In the genomic region with DNA sequence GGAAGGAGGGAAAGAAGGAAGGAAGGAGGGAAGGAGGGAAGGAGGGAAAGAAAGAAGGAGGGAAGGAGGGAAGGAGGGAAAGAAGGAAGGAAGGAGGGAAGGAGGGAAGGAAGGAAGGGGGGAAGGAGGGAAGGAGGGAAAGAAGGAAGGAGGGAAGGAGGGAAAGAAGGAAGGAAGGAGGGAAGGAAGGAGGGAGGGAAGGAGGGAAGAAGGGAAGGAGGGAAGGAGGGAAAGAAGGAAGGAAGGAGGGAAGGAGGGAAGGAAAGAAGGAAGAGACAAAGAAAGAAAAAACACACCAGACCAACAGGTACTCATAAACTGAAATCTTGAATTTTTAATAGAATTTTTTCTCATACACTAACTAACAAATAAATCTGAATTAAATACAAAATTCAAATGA, we compare ENCODE assay signal across 11 cellular contexts. TPM values are rescaled to one million over a fixed set of nuclear protein-coding genes. Genes with fewer than 3 reads are reported as not detected.
"Had no signal": no experiment of that assay in that cellular context is flagged by ENCODE, and none has a peak within 500 bp of the region (broad histone marks: within the 10 kb centered on the region; RNA-seq: fewer than 3 reads in every experiment).

No MANE protein-coding gene starts in this region.

RNA-seq across cellular contexts. Expression of a gene that starts 11.4 kb away (rescaled TPM):
- total RNA-seq: LHCN-M2; MCF 10A; NCI-H460; OCI-LY7; PC-9; Right ventricle myocardium inferior; RPMI7951; SJCRH30; SK-MEL-5; T-cell; T-helper 1 cell treated with Interleukin-12 subunit alpha and Interleukin-12 subunit beta and Interleukin-4 antibody, amounts not matched to agents 30 ng/mL and 1 ng/mL, for 36 hours had no signal

RNA-seq across cellular contexts. Expression of a gene that starts 23.2 kb away (rescaled TPM):
- total RNA-seq: LHCN-M2; MCF 10A; NCI-H460; OCI-LY7; PC-9; Right ventricle myocardium inferior; RPMI7951; SJCRH30; SK-MEL-5; T-cell; T-helper 1 cell treated with Interleukin-12 subunit alpha and Interleukin-12 subunit beta and Interleukin-4 antibody, amounts not matched to agents 30 ng/mL and 1 ng/mL, for 36 hours had no signal

RNA-seq across cellular contexts. Expression of a gene that starts 30.8 kb away (rescaled TPM):
- total RNA-seq: LHCN-M2; MCF 10A; NCI-H460; OCI-LY7; PC-9; Right ventricle myocardium inferior; RPMI7951; SJCRH30; SK-MEL-5; T-cell; T-helper 1 cell treated with Interleukin-12 subunit alpha and Interleukin-12 subunit beta and Interleukin-4 antibody, amounts not matched to agents 30 ng/mL and 1 ng/mL, for 36 hours had no signal

RNA-seq across cellular contexts. Expression of a gene that starts 48.4 kb away (rescaled TPM):
- total RNA-seq: LHCN-M2; MCF 10A; NCI-H460; OCI-LY7; PC-9; Right ventricle myocardium inferior; RPMI7951; SJCRH30; SK-MEL-5; T-cell; T-helper 1 cell treated with Interleukin-12 subunit alpha and Interleukin-12 subunit beta and Interleukin-4 antibody, amounts not matched to agents 30 ng/mL and 1 ng/mL, for 36 hours had no signal

RNA-seq across cellular contexts. Expression of a gene that starts 58.1 kb away (rescaled TPM):
- total RNA-seq: LHCN-M2; MCF 10A; NCI-H460; OCI-LY7; PC-9; Right ventricle myocardium inferior; RPMI7951; SJCRH30; SK-MEL-5; T-cell; T-helper 1 cell treated with Interleukin-12 subunit alpha and Interleukin-12 subunit beta and Interleukin-4 antibody, amounts not matched to agents 30 ng/mL and 1 ng/mL, for 36 hours had no signal
